In genomic region chr3:32945136-32945535, GRCh38 we compare ENCODE assay signal across 23 cellular contexts. TPM values are rescaled to one million over a fixed set of nuclear protein-coding genes. Genes with fewer than 3 reads are reported as not detected.
DNase-seq lines count a peak whose midpoint lies in the region; ATAC-seq, FAIRE-seq and TF ChIP-seq lines count a peak whose summit lies in the region.
"Had no signal": no experiment of that assay in that cellular context is flagged by ENCODE, and none has a peak within 500 bp of the region (broad histone marks: within the 10 kb centered on the region; RNA-seq: fewer than 3 reads in every experiment).

No MANE protein-coding gene starts in this region.

- H3K9me3 ChIP-seq in H9 (ENCODE audit: control insufficient read depth, low read depth, low read length), result no peaks in the 10 kb centered on the region
- no peaks in the 10 kb centered on the region for H3K9me3 ChIP-seq in CD8-positive, alpha-beta T cell (ENCODE audit: low read length)
- H3K9me3 ChIP-seq: colonic mucosa, pancreas, SJSA1 had no signal

- no peak overlapping the region for H2BK12ac ChIP-seq in H9 (ENCODE audit: insufficient read length, low read depth, low read length)

- no peak overlapping the region for H3K27ac ChIP-seq in H9 (ENCODE audit: insufficient read length, low read depth, low read length)
- no peak overlapping the region for H3K27ac ChIP-seq in CD8-positive, alpha-beta T cell (ENCODE audit: low read depth, low read length)
- H3K27ac ChIP-seq: colonic mucosa, pancreas, SJSA1 had no signal

- no peak overlapping the region for H3K4ac ChIP-seq in H9 (ENCODE audit: low read depth, low read length)

- H3K4me3 ChIP-seq in lower leg skin (ENCODE audit: low read depth, poor library complexity, severe bottlenecking), result no peak overlapping the region
- H3K4me3 ChIP-seq in CD8-positive, alpha-beta T cell (ENCODE audit: low read depth, low read length), result no peak overlapping the region
- H3K4me3 ChIP-seq: colonic mucosa, pancreas, SJSA1 had no signal

- H3K9ac ChIP-seq in H9 (ENCODE audit: extremely low read depth, insufficient read length, low read length), result no peak overlapping the region

- H2BK5ac ChIP-seq in H9 (ENCODE audit: insufficient read length, low read length), result no peak overlapping the region

- no peak overlapping the region for H2BK120ac ChIP-seq in H9 (ENCODE audit: low read depth, low read length, poor library complexity, severe bottlenecking)

- peak; percentile 77 for ATAC-seq in esophagus mucosa
- ATAC-seq in CD8-positive, alpha-beta T cell, result no peak
- ATAC-seq: activated CD4-positive, alpha-beta T cell treated with anti-CD3 and anti-CD28 coated beads for 36 hours; naive thymus-derived CD4-positive, alpha-beta T cell; pancreas had no signal

- H3K27ac Mint-ChIP-seq in H9 (no peak overlapping the region), CD14-positive monocyte (no peak overlapping the region)
- H3K27ac Mint-ChIP-seq in CD8-positive, alpha-beta T cell, result no peak overlapping the region
- H3K27ac Mint-ChIP-seq: activated CD4-positive, alpha-beta T cell treated with anti-CD3 and anti-CD28 coated beads for 36 hours had no signal

- H3K79me1 ChIP-seq in H9 (ENCODE audit: insufficient read depth, low read depth, low read length, poor library complexity, severe bottlenecking), result no peaks in the 10 kb centered on the region

- H2BK15ac ChIP-seq in H9 (ENCODE audit: low read depth, low read length), result no peak overlapping the region

- H2AFZ ChIP-seq in H9 (ENCODE audit: low read length), result no peak overlapping the region

- H4K5ac ChIP-seq in H9 (ENCODE audit: insufficient read length, low read depth, low read length), result no peak overlapping the region

- H3K4me2 ChIP-seq in H9 (ENCODE audit: insufficient read depth, insufficient read length, low read length), result no peak overlapping the region

- no peak overlapping the region for H3K56ac ChIP-seq in H9 (ENCODE audit: insufficient read length, low read depth, low read length)

- H3K27me3 ChIP-seq in H9 (ENCODE audit: insufficient read depth, low read length), result no peaks in the 10 kb centered on the region
- H3K27me3 ChIP-seq in CD8-positive, alpha-beta T cell (ENCODE audit: insufficient read depth, low read length), result no peaks in the 10 kb centered on the region
- H3K27me3 ChIP-seq: colonic mucosa, pancreas, SJSA1 had no signal

- WGBS in H9 (ENCODE audit: extremely low coverage, insufficient read length, low lambda C conversion rate), result no CpG with 5 or more reads among the region's 3 CpGs
- WGBS in lower leg skin, 2 donors, result 56 to 73% methylated on average over 3 of the region's 3 CpGs

- intact Hi-C loops in CD14-positive monocyte (cut with micrococcal nuclease) (loop anchor here in 1 of 2 donors (5.0 kb wide), 1 partner anchor 132 kb away; no protein-coding TSS in a partner anchor), lower leg skin (cut with DNase I; ENCODE audit: low total_unique reads) (no loop called here)
- intact Hi-C loops in CD8-positive, alpha-beta T cell (cut with DNase I, micrococcal nuclease), result loop anchor here (5.0 to 10.0 kb wide), 4 partner anchors 77 to 842 kb away; no protein-coding TSS in a partner anchor

- peaks cover 0 to 7% (median 5%) of the 10 kb centered on the region in 3 experiments; a peak in 4 of 7 replicates for H3K36me3 Mint-ChIP-seq in H9 (ENCODE audit: insufficient read depth in 1 of 3, low read depth in 3 of 3)
- H3K36me3 Mint-ChIP-seq in CD14-positive monocyte, result no peaks in the 10 kb centered on the region
- H3K36me3 Mint-ChIP-seq in CD8-positive, alpha-beta T cell, result no peaks in the 10 kb centered on the region
- H3K36me3 Mint-ChIP-seq: naive thymus-derived CD4-positive, alpha-beta T cell had no signal

- H3K27me3 Mint-ChIP-seq in H9 (ENCODE audit: low read depth) (peaks cover 5% of the 10 kb centered on the region; the same call in 1 of the 2 replicates), CD14-positive monocyte (ENCODE audit: low read depth in 3 of 3) (no peaks in the 10 kb centered on the region)
- H3K27me3 Mint-ChIP-seq in CD8-positive, alpha-beta T cell (ENCODE audit: low read depth), result no peaks in the 10 kb centered on the region
- H3K27me3 Mint-ChIP-seq: activated CD4-positive, alpha-beta T cell treated with anti-CD3 and anti-CD28 coated beads for 36 hours had no signal

- H3K36me3 ChIP-seq in CD8-positive, alpha-beta T cell (ENCODE audit: insufficient read depth, low read length), result no peaks in the 10 kb centered on the region
- H3K36me3 ChIP-seq: colonic mucosa, pancreas, SJSA1 had no signal

- H3K4me1 Mint-ChIP-seq in H9 (no peaks in the 10 kb centered on the region; a peak in 2 of 4 replicates), CD14-positive monocyte (peaks cover 3% of the 10 kb centered on the region)
- H3K4me1 Mint-ChIP-seq in CD8-positive, alpha-beta T cell (ENCODE audit: low read depth), result peaks cover 6% of the 10 kb centered on the region

- peaks cover 3 to 8% of the 10 kb centered on the region in 2 experiments; a peak in 4 of 5 replicates for H3K9me3 Mint-ChIP-seq in H9
- H3K9me3 Mint-ChIP-seq in CD14-positive monocyte, result peaks cover 0 to 6% (median 2%) of the 10 kb centered on the region in 7 donors
- no peaks in the 10 kb centered on the region for H3K9me3 Mint-ChIP-seq in CD8-positive, alpha-beta T cell
- H3K9me3 Mint-ChIP-seq: naive thymus-derived CD4-positive, alpha-beta T cell had no signal

- POLR2A ChIA-PET in CD8-positive, alpha-beta T cell (lab: Charles Lee), result no interaction called here

- no peak for FAIRE-seq in RCC 7860 (lab: Jason Lieb, UNC)
- FAIRE-seq: GM12892, pancreas had no signal

- H3T11ph ChIP-seq in H9 (ENCODE audit: low read length), result no peak overlapping the region

- H4K8ac ChIP-seq in H9 (replicated peaks; ENCODE audit: insufficient read length, low read depth, low read length), result no peak overlapping the region

- DNase-seq in A172 (ENCODE audit: low spot score), result peak; percentile 43
- peak; percentile 5 for DNase-seq in H9
- DNase-seq in RCC 7860 (ENCODE audit: low spot score), result peak; percentile 31
- DNase-seq in CD14-positive monocyte (ENCODE audit: low spot score), result no peak
- no peak for DNase-seq in NCI-H2171 treated with DMSO at 0.1 percent for 48 hours (lab: John Stamatoyannopoulos, UW)
- DNase-seq in lower leg skin (ENCODE audit: low spot score in 2 of 2), result no peak
- DNase-seq in CD8-positive, alpha-beta T cell, result no peak
- DNase-seq: activated CD8-positive, alpha-beta memory T cell treated with anti-CD3 and anti-CD28 coated beads, Interleukin-2, amount 50 U/mL, for 4 hours; activated gamma-delta T cell; colonic mucosa; NCI-H1436; NCI-H446 treated with DMSO at 0.1 percent for 48 hours; pancreas; stimulated activated CD4-positive, alpha-beta T cell treated with anti-CD3 and anti-CD28 coated beads, Interleukin-4, amount 100 ng/mL, for 24 hours; substantia nigra; T-helper 9 cell had no signal

- H2BK20ac ChIP-seq in H9 (ENCODE audit: low read depth, low read length, poor library complexity, severe bottlenecking), result no peak overlapping the region

- CTCF ChIA-PET in CD8-positive, alpha-beta T cell (lab: Charles Lee), result interaction anchor here (10.7 kb wide), 1 partner anchor 127 kb away, joined by 272 read pairs; no protein-coding TSS in a partner anchor

- H2AK5ac ChIP-seq in H9 (ENCODE audit: insufficient read length, low read length), result no peak overlapping the region

- H4K20me1 ChIP-seq in H9 (ENCODE audit: control insufficient read depth, insufficient read depth, insufficient read length), result no peaks in the 10 kb centered on the region

- no peak overlapping the region for H3K18ac ChIP-seq in H9 (ENCODE audit: insufficient read length, low read depth, low read length)

- H4K91ac ChIP-seq in H9 (ENCODE audit: insufficient read length, low read depth, low read length), result no peak overlapping the region

- TF ChIP-seq CTCF in H9 (conservative IDR thresholded peaks at IDR 0.05) (peak; percentile 29; the same call in 2 of the 3 replicates), CD14-positive monocyte (IDR thresholded peaks at IDR 0.05) (no peak), lower leg skin (IDR thresholded peaks at IDR 0.05) (no peak)
- TF ChIP-seq CTCF in CD8-positive, alpha-beta T cell (IDR thresholded peaks at IDR 0.05), result no peak

- H3K79me2 ChIP-seq in H9 (ENCODE audit: insufficient read depth, low read length), result no peaks in the 10 kb centered on the region

- H3K4me1 ChIP-seq in H9 (ENCODE audit: insufficient read depth, low read length), result no peaks in the 10 kb centered on the region
- no peaks in the 10 kb centered on the region for H3K4me1 ChIP-seq in CD8-positive, alpha-beta T cell (ENCODE audit: insufficient read depth, low read length)
- H3K4me1 ChIP-seq: colonic mucosa, pancreas had no signal

- no peak for TF ChIP-seq POLR2A in lower leg skin (IDR thresholded peaks at IDR 0.05)

- H3K4me3 Mint-ChIP-seq in H9, result no peak overlapping the region
- H3K4me3 Mint-ChIP-seq in CD14-positive monocyte, result no peak overlapping the region
- H3K4me3 Mint-ChIP-seq in CD8-positive, alpha-beta T cell, result no peak overlapping the region
- H3K4me3 Mint-ChIP-seq: activated CD4-positive, alpha-beta T cell treated with anti-CD3 and anti-CD28 coated beads for 36 hours; naive thymus-derived CD4-positive, alpha-beta T cell had no signal

- H3K23ac ChIP-seq in H9 (ENCODE audit: insufficient read length, low read depth, low read length), result no peak overlapping the region

- no peak overlapping the region for H3K14ac ChIP-seq in H9 (ENCODE audit: insufficient read depth, low read length)

- H3K23me2 ChIP-seq in H9 (ENCODE audit: insufficient read length, low read depth, low read length, poor library complexity, severe bottlenecking), result no peaks in the 10 kb centered on the region

RNA-seq across cellular contexts. Expression of gene CCR4, which starts 6.3 kb away (rescaled TPM):
- not detected in 2 replicates for total RNA-seq in A172 (2014; rRNA removed; shearing (Covaris generic))
- total RNA-seq in H9 (2021) (0.07 and 0.09 TPM in 2 replicates), esophagus mucosa (0.40 TPM), lower leg skin (under 1 TPM; 0.23 to 0.69 (median 0.42) TPM)
- under 1 TPM in 1 of 2 donors, not detected in 1; 0.04 TPM for polyA plus RNA-seq in CD14-positive monocyte
- total RNA-seq in CD8-positive, alpha-beta T cell, result 1 to 10 TPM; 7.5 to 8.7 TPM
- total RNA-seq: epithelial cell of proximal tubule, SJSA1, skeletal muscle tissue had no signal
- polyA plus RNA-seq: pancreas had no signal

Comparison
In these comparisons a context has a peak if more than half of its experiments do, and no peak if none do; other contexts are left out.
1. DNase-seq: peak in A172 (single experiment), H9 (single experiment) and RCC 7860 (single experiment); none in CD14-positive monocyte (single experiment), NCI-H2171 treated with DMSO at 0.1 percent for 48 hours (single experiment), lower leg skin (0 of 2) and CD8-positive, alpha-beta T cell (0 of 7).